ENCODE assay signal across 8 cellular contexts in genomic region chr6:13328875-13329183, GRCh38. TPM values are rescaled to one million over a fixed set of nuclear protein-coding genes. Genes with fewer than 3 reads are reported as not detected.
DNase-seq lines count a peak whose midpoint lies in the region; ATAC-seq and TF ChIP-seq lines count a peak whose summit lies in the region.

No MANE protein-coding gene starts in this region.

- POLR2A ChIA-PET in Panc1 (lab: Charles Lee), result no interaction called here

- H3K27ac ChIP-seq in Panc1 (ENCODE audit: low read length), result peak overlapping the region; percentile 95
- H3K27ac ChIP-seq in esophagus muscularis mucosa (replicated peaks in 1 of 4), result peak overlapping the region; percentile 88 to 93 (median 90)
- peak overlapping the region; percentile 95 for H3K27ac ChIP-seq in psoas muscle

- TF ChIP-seq POLR2A in esophagus muscularis mucosa (IDR thresholded peaks at IDR 0.05; ENCODE audit: low read depth), result no peak

- WGBS in esophagus muscularis mucosa, result 8% methylated on average over 2 of the region's 2 CpGs
- WGBS in psoas muscle, 3 donors, result 4 to 9% (median 6%) methylated on average over 2 of the region's 2 CpGs

- no peaks in the 10 kb centered on the region for H3K9me3 ChIP-seq in Panc1 (ENCODE audit: control insufficient read depth, insufficient read depth, low read depth, low read length)
- no peaks in the 10 kb centered on the region for H3K9me3 ChIP-seq in esophagus muscularis mucosa
- no peaks in the 10 kb centered on the region for H3K9me3 ChIP-seq in psoas muscle

- no peak for TF ChIP-seq EP300 in esophagus muscularis mucosa (IDR thresholded peaks at IDR 0.05)

- H3K4me3 ChIP-seq in GM12865 (ENCODE audit: low read depth, low read length), result peak overlapping the region; percentile 99
- H3K4me3 ChIP-seq in Panc1 (ENCODE audit: low read depth in 2 of 2, low read length in 2 of 2), result peak overlapping the region; percentile 72 to 79
- H3K4me3 ChIP-seq in esophagus muscularis mucosa, result peak overlapping the region; percentile 76 to 85 (median 79)
- peak overlapping the region; percentile 92 for H3K4me3 ChIP-seq in psoas muscle

- in situ Hi-C loops in Panc1 (cut with HindIII; ENCODE audit: low pct_unique_long_range_greater_than_20kb, low sequenced_read_pairs) (no loop called here), G401 (cut with HindIII; ENCODE audit: low sequenced_read_pairs) (no loop called here)

- intact Hi-C loops in Panc1 (cut with micrococcal nuclease; ENCODE audit: unreplicated experiment) (no loop called here), esophagus muscularis mucosa (cut with DNase I) (no loop called here), psoas muscle (cut with DNase I) (loop anchor here in 1 of 2 donors (2.0 kb wide), 1 partner anchor 416 kb away; no protein-coding TSS in a partner anchor)

- TF ChIP-seq CTCF in GM12865 (IDR thresholded peaks at IDR 0.05; ENCODE audit: insufficient read depth, low read depth, low read length, missing control alignments) (no peak), Panc1 (IDR thresholded peaks at IDR 0.05) (no peak), esophagus muscularis mucosa (IDR thresholded peaks at IDR 0.05) (no peak), psoas muscle (IDR thresholded peaks at IDR 0.05) (no peak)

- H3K36me3 ChIP-seq in Panc1 (ENCODE audit: control insufficient read depth, insufficient read depth, low read length) (peaks cover 3% of the 10 kb centered on the region; the same call in 1 of the 2 replicates), esophagus muscularis mucosa (peaks cover 6 to 24% (median 14%) of the 10 kb centered on the region in 4 donors), psoas muscle (ENCODE audit: insufficient read depth in 1 of 2, low read depth in 1 of 2) (peaks cover under 1 to 24% of the 10 kb centered on the region in 2 donors)

- TSS peak; percentile 91 for BruUV-seq in Panc1 (replicated peaks; lab: Mats Ljungman, UMichigan)

- H3K4me1 ChIP-seq in Panc1 (ENCODE audit: control insufficient read depth, insufficient read depth, low read length) (peaks cover 11% of the 10 kb centered on the region; the same call in 1 of the 2 replicates), esophagus muscularis mucosa (peaks cover 13 to 20% (median 17%) of the 10 kb centered on the region in 4 donors), psoas muscle (peaks cover 3% of the 10 kb centered on the region)

- H3K27me3 ChIP-seq in Panc1 (ENCODE audit: control insufficient read depth, insufficient read depth, low read length), result 0 out of 2 replicates have a peak, but pooled peaks cover 3% of the 10 kb centered on the region
- H3K27me3 ChIP-seq in esophagus muscularis mucosa, result no peaks in the 10 kb centered on the region
- no peaks in the 10 kb centered on the region for H3K27me3 ChIP-seq in psoas muscle (ENCODE audit: insufficient read depth in 3 of 3, low read length in 2 of 3)

- CTCF ChIA-PET in Panc1 (lab: Charles Lee), result no interaction called here

- DNase-seq in GM12865 (ENCODE audit: low read depth) (no peak), Panc1 (ENCODE audit: low read depth, low spot score) (no peak), esophagus muscularis mucosa (ENCODE audit: extremely low spot score) (no peak), psoas muscle (no peak), G401 (ENCODE audit: low spot score) (no peak), DMS 273 (lab: John Stamatoyannopoulos, UW; ENCODE audit: unreplicated experiment) (no peak), NK-92 (lab: John Stamatoyannopoulos, UW; ENCODE audit: unreplicated experiment) (no peak)

- ATAC-seq in Panc1, result peak; percentile 5
- ATAC-seq in psoas muscle, result no peak
- ATAC-seq in GM18858 (IDR thresholded peaks at IDR 0.05; ENCODE audit: unreplicated experiment), result no peak

RNA-seq across cellular contexts. Expression of gene TBC1D7, which starts 0.5 kb away (rescaled TPM):
- total RNA-seq in Panc1 (2021; ENCODE audit: unreplicated experiment) (27.0 TPM), esophagus muscularis mucosa (10 to 100 TPM in 1 of 4 donors, 1 to 10 TPM in 3; 5.5 to 12.5 (median 8.4) TPM), psoas muscle (10 to 100 TPM in 3 of 4 donors, 1 to 10 TPM in 1; 9.4 to 12.0 (median 10.3) TPM)
- polyA plus RNA-seq in Panc1 (2012; ENCODE audit: insufficient read length), result 23.9 TPM
- polyA plus RNA-seq in psoas muscle, result 10 to 100 TPM; 14.8 to 19.4 (median 17.4) TPM
- 45.5 and 45.9 TPM in 2 replicates for total RNA-seq in G401 (2014; rRNA removed; shearing (Covaris generic))
